Comparison of ENCODE assay signal across 23 cellular contexts in the genomic region with DNA sequence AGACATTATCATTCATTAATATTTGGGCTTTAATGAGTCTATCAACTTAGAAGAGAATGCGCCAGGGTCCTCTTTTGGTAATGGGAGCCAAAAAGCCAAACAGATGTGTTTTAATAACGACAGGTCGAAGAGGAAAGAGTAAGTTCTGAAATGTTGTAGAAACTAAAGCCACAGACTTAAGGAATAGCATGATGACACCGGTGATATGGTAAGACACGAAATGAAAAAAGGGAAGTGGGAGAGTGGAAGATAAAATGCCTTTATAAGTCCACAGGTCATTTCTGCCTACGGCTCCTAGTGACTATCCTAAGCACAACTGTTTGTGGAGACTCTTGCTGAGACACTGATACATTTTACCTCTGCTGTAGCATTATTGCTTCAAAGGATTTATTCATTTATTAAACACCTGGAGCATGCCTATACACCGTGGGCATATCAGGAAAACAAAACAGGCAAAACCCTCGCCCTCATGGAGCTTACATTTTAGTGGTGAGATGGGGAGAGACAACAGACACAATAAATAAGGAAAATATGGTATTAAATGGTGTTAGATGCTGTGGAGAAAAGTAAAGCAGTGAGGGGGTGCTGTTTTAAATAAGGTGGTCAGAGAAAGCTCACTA. TPM values are rescaled to one million over a fixed set of nuclear protein-coding genes. Genes with fewer than 3 reads are reported as not detected.
DNase-seq lines count a peak whose midpoint lies in the region; ATAC-seq and TF ChIP-seq lines count a peak whose summit lies in the region.
"Had no signal": no experiment of that assay in that cellular context is flagged by ENCODE, and none has a peak within 500 bp of the region (broad histone marks: within the 10 kb centered on the region; RNA-seq: fewer than 3 reads in every experiment).

No MANE protein-coding gene starts in this region.

- H3K27me3 ChIP-seq in upper lobe of right lung: no peaks in the 10 kb centered on the region
- H3K27me3 ChIP-seq: neural progenitor cell, suprapubic skin had no signal

- CTCF ChIA-PET in activated B cell treated with CpG ODN at 0.5 μM for 24 hours (lab: Charles Lee): interaction anchor here (1.9 kb wide), 1 partner anchor 20 kb away, joined by 5 read pairs; no protein-coding TSS in a partner anchor

- POLR2A ChIA-PET in activated B cell treated with CpG ODN at 0.5 μM for 24 hours (lab: Charles Lee): interaction anchor here (0.6 to 10.4 kb wide), 5 partner anchors 8 to 163 kb away, joined by 3 to 188 read pairs (median 9); a partner anchor contains a TSS

- H3K4me1 Mint-ChIP-seq in activated CD4-positive, alpha-beta T cell treated with anti-CD3 and anti-CD28 coated beads, Interleukin-2, amount 10 ng/mL, durations not matched to agents 24 days and 14 days: peaks cover 32% of the 10 kb centered on the region
- H3K4me1 Mint-ChIP-seq in activated B cell treated with CpG ODN at 0.5 μM for 24 hours: peaks cover 74% of the 10 kb centered on the region

- intact Hi-C loops in activated CD4-positive, alpha-beta T cell treated with anti-CD3 and anti-CD28 coated beads, Interleukin-2, amount 10 ng/mL, durations not matched to agents 24 days and 14 days (cut with micrococcal nuclease): no loop called here
- intact Hi-C loops in activated B cell treated with CpG ODN at 0.5 μM for 24 hours (cut with micrococcal nuclease): no loop called here
- intact Hi-C loops in upper lobe of right lung (cut with DNase I): no loop called here

- peak overlapping the region; percentile 15 for H3K27ac Mint-ChIP-seq in activated CD4-positive, alpha-beta T cell treated with anti-CD3 and anti-CD28 coated beads, Interleukin-2, amount 10 ng/mL, durations not matched to agents 24 days and 14 days
- peak overlapping the region; percentile 87 for H3K27ac Mint-ChIP-seq in activated B cell treated with CpG ODN at 0.5 μM for 24 hours
- H3K27ac Mint-ChIP-seq: CD8-positive, alpha-beta T cell; dendritic cell treated with granulocyte-macrophage colony-stimulating factor and Interleukin-4, amounts not matched to agents 40 ng/mL and 50 ng/mL, for 4 days; WTC11 had no signal

- peaks cover 20% of the 10 kb centered on the region for H3K27me3 Mint-ChIP-seq in activated CD4-positive, alpha-beta T cell treated with anti-CD3 and anti-CD28 coated beads, Interleukin-2, amount 10 ng/mL, durations not matched to agents 24 days and 14 days
- no peaks in the 10 kb centered on the region for H3K27me3 Mint-ChIP-seq in activated B cell treated with CpG ODN at 0.5 μM for 24 hours

- no peaks in the 10 kb centered on the region for H3K9me3 ChIP-seq in upper lobe of right lung
- H3K9me3 ChIP-seq: suprapubic skin had no signal

- H3K36me3 ChIP-seq in upper lobe of right lung: no peaks in the 10 kb centered on the region
- H3K36me3 ChIP-seq: neural progenitor cell, suprapubic skin had no signal

- H3K4me3 Mint-ChIP-seq in activated CD4-positive, alpha-beta T cell treated with anti-CD3 and anti-CD28 coated beads, Interleukin-2, amount 10 ng/mL, durations not matched to agents 24 days and 14 days: no peak overlapping the region
- peak overlapping the region; percentile 61 for H3K4me3 Mint-ChIP-seq in activated B cell treated with CpG ODN at 0.5 μM for 24 hours
- H3K4me3 Mint-ChIP-seq: CD8-positive, alpha-beta T cell; dendritic cell treated with granulocyte-macrophage colony-stimulating factor and Interleukin-4, amounts not matched to agents 40 ng/mL and 50 ng/mL, for 4 days; neural progenitor cell; WTC11 had no signal

- H3K4me3 ChIP-seq in upper lobe of right lung: no peak overlapping the region
- H3K4me3 ChIP-seq: neural progenitor cell, SK-N-MC, suprapubic skin had no signal

- TF ChIP-seq CTCF in activated B cell treated with CpG ODN at 0.5 μM for 24 hours (IDR thresholded peaks at IDR 0.05) (no peak), upper lobe of right lung (IDR thresholded peaks at IDR 0.05) (no peak)

- peak; percentile 22 for ATAC-seq in activated B cell treated with CpG ODN at 0.5 μM for 24 hours (ENCODE audit: low read depth)
- ATAC-seq in upper lobe of right lung: peak; percentile 34
- ATAC-seq in HG02678 (IDR thresholded peaks at IDR 0.05; ENCODE audit: unreplicated experiment): no peak
- ATAC-seq: CD8-positive, alpha-beta T cell; HCT116; PC-3 had no signal

- no peak overlapping the region for H3K27ac ChIP-seq in upper lobe of right lung
- H3K27ac ChIP-seq: 22Rv1, neural progenitor cell, SK-N-MC, suprapubic skin had no signal

- H3K9me3 Mint-ChIP-seq in activated CD4-positive, alpha-beta T cell treated with anti-CD3 and anti-CD28 coated beads, Interleukin-2, amount 10 ng/mL, durations not matched to agents 24 days and 14 days: peaks cover 4% of the 10 kb centered on the region
- H3K9me3 Mint-ChIP-seq in activated B cell treated with CpG ODN at 0.5 μM for 24 hours: no peaks in the 10 kb centered on the region
- H3K9me3 Mint-ChIP-seq: CD8-positive, alpha-beta T cell; dendritic cell treated with granulocyte-macrophage colony-stimulating factor and Interleukin-4, amounts not matched to agents 40 ng/mL and 50 ng/mL, for 4 days; neural progenitor cell; WTC11 had no signal

- H3K4me1 ChIP-seq in upper lobe of right lung: no peaks in the 10 kb centered on the region
- H3K4me1 ChIP-seq: suprapubic skin had no signal

- H3K36me3 Mint-ChIP-seq in activated CD4-positive, alpha-beta T cell treated with anti-CD3 and anti-CD28 coated beads, Interleukin-2, amount 10 ng/mL, durations not matched to agents 24 days and 14 days (ENCODE audit: low read depth): no peaks in the 10 kb centered on the region
- H3K36me3 Mint-ChIP-seq in activated B cell treated with CpG ODN at 0.5 μM for 24 hours (ENCODE audit: low read depth): no peaks in the 10 kb centered on the region
- H3K36me3 Mint-ChIP-seq: CD8-positive, alpha-beta T cell; neural progenitor cell; WTC11 had no signal

- DNase-seq in activated CD4-positive, alpha-beta T cell treated with anti-CD3 and anti-CD28 coated beads, Interleukin-2, amount 10 ng/mL, durations not matched to agents 24 days and 14 days: no peak
- no peak for DNase-seq in activated CD4-positive, alpha-beta T cell treated with anti-CD3 and anti-CD28 coated beads for 4 hours
- DNase-seq in NOMO-1 (lab: John Stamatoyannopoulos, UW; ENCODE audit: unreplicated experiment in 2 of 2) (peak; percentile 77 to 95), activated B cell treated with CpG ODN at 0.5 μM for 24 hours (no peak), upper lobe of right lung (no peak), T-helper 9 cell (no peak), nucleus accumbens (lab: John Stamatoyannopoulos, UW) (no peak)
- DNase-seq: activated gamma-delta T cell treated with Interleukin-2 at 50 U/mL for 16 hours; CD8-positive, alpha-beta T cell; DND-41; mammary epithelial cell; NCI-H146; NCI-H345; PC-3; retina had no signal

RNA-seq across cellular contexts. Expression of a gene that starts 11.7 kb away (rescaled TPM):
- 104 and 109 TPM in 2 replicates for total RNA-seq in activated CD4-positive, alpha-beta T cell treated with anti-CD3 and anti-CD28 coated beads, Interleukin-2, amount 10 ng/mL, durations not matched to agents 24 days and 14 days
- total RNA-seq in activated B cell treated with CpG ODN at 0.5 μM for 24 hours (158 and 184 TPM in 2 replicates), upper lobe of right lung (228 TPM)

Comparison
In these comparisons a context has a peak if more than half of its experiments do, and no peak if none do; other contexts are left out.
1. DNase-seq: peak in NOMO-1 (2 of 2); none in activated CD4-positive, alpha-beta T cell treated with anti-CD3 and anti-CD28 coated beads, Interleukin-2, amount 10 ng/mL, durations not matched to agents 24 days and 14 days (single experiment), activated CD4-positive, alpha-beta T cell treated with anti-CD3 and anti-CD28 coated beads for 4 hours (0 of 2), activated B cell treated with CpG ODN at 0.5 μM for 24 hours (single experiment), upper lobe of right lung (single experiment), T-helper 9 cell (single experiment) and nucleus accumbens (0 of 56).